30 cellular contexts compared by ENCODE assay signal in genomic region chr1:23352096-23352695, GRCh38.
"Had no signal": no experiment of that assay in that cellular context is flagged by ENCODE, and none has a peak within 500 bp of the region (broad histone marks: within the 10 kb centered on the region; RNA-seq: fewer than 3 reads in every experiment).

No MANE protein-coding gene starts in this region.

- H3K36me3 ChIP-seq: brain microvascular endothelial cell, esophagus muscularis mucosa, gastrocnemius medialis had no signal

- H3K27me3 ChIP-seq: brain microvascular endothelial cell, esophagus muscularis mucosa, foreskin keratinocyte, gastrocnemius medialis, heart left ventricle had no signal

- H3K4me1 ChIP-seq: foreskin keratinocyte, gastrocnemius medialis had no signal

- ATAC-seq: activated CD4-positive, alpha-beta T cell treated with anti-CD3 and anti-CD28 coated beads for 36 hours; activated CD8-positive, alpha-beta memory T cell treated with anti-CD3 and anti-CD28 coated beads, Interleukin-2, amount 10 ng/mL, durations not matched to agents 7 days and 5 days; activated CD8-positive, alpha-beta T cell treated with anti-CD3 and anti-CD28 coated beads, Interleukin-2, amount 10 ng/mL, durations not matched to agents 7 days and 5 days; activated naive CD4-positive, alpha-beta T cell treated with anti-CD3 and anti-CD28 coated beads, Interleukin-2, amount 50 U/mL, for 72 hours; effector memory CD8-positive, alpha-beta T cell; foreskin keratinocyte; gastrocnemius medialis; heart left ventricle; T-helper 17 cell had no signal

- DNase-seq: activated CD4-positive, alpha-beta memory T cell treated with anti-CD3 and anti-CD28 coated beads for 36 hours; activated CD4-positive, alpha-beta T cell treated with anti-CD3 and anti-CD28 coated beads for 36 hours; activated CD4-positive, alpha-beta T cell treated with anti-CD3 and anti-CD28 coated beads, Interleukin-2, amount 10 ng/mL, durations not matched to agents 24 days and 14 days; activated CD4-positive, CD25-positive, alpha-beta regulatory T cell; activated CD4-positive, CD25-positive, alpha-beta regulatory T cell treated with anti-CD3 and anti-CD28 coated beads, Interleukin-2, amount 50 U/mL, for 72 hours; activated CD8-positive, alpha-beta memory T cell treated with anti-CD3 and anti-CD28 coated beads, Interleukin-2, amount 10 ng/mL, durations not matched to agents 7 days and 5 days; activated CD8-positive, alpha-beta memory T cell treated with anti-CD3 and anti-CD28 coated beads, Interleukin-2, amount 50 U/mL, for 4 hours; activated CD8-positive, alpha-beta T cell treated with anti-CD3 and anti-CD28 coated beads, Interleukin-2, amount 10 ng/mL, durations not matched to agents 7 days and 5 days; activated gamma-delta T cell; activated naive CD4-positive, alpha-beta T cell; activated naive CD4-positive, alpha-beta T cell treated with anti-CD3 and anti-CD28 coated beads, Interleukin-2, amount 10 ng/mL, durations not matched to agents 7 days and 5 days; activated naive CD8-positive, alpha-beta T cell treated with anti-CD3 and anti-CD28 coated beads, Interleukin-2, amount 10 ng/mL, durations not matched to agents 7 days and 5 days; activated T-cell treated with anti-CD3 and anti-CD28 coated beads, Interleukin-2, amount 50 U/mL, for 1 hour; activated T-cell treated with anti-CD3 and anti-CD28 coated beads, Interleukin-2, amount 50 U/mL, for 48 hours; anterior cingulate cortex; brain microvascular endothelial cell; caudate nucleus; cortex of kidney; dermis blood vessel endothelial cell; effector CD4-positive, alpha-beta T cell; effector memory CD8-positive, alpha-beta T cell; erythroblast; foreskin keratinocyte; gastrocnemius medialis; glutamatergic neuron; heart left ventricle; T-helper 17 cell; T1000 had no signal

- H3K9me3 ChIP-seq: esophagus muscularis mucosa, gastrocnemius medialis, heart left ventricle had no signal

- H3K4me3 ChIP-seq: esophagus muscularis mucosa, gastrocnemius medialis, heart left ventricle had no signal

- H3K27ac ChIP-seq: brain microvascular endothelial cell, esophagus muscularis mucosa, foreskin keratinocyte, gastrocnemius medialis, heart left ventricle had no signal
